8 cellular contexts compared by ENCODE assay signal in genomic region chr3:45690331-45691035, GRCh38. TPM values are rescaled to one million over a fixed set of nuclear protein-coding genes. Genes with fewer than 3 reads are reported as not detected.
DNase-seq lines count a peak whose midpoint lies in the region; ATAC-seq and TF ChIP-seq lines count a peak whose summit lies in the region.

No MANE protein-coding gene starts in this region.

- no peak overlapping the region for H3K27ac ChIP-seq in thymus (ENCODE audit: low read depth)

- intact Hi-C loops in Calu3 (cut with micrococcal nuclease; ENCODE audit: unreplicated experiment), result no loop called here

- peak overlapping the region; percentile 79 for H3K4me3 ChIP-seq in MG63
- peak overlapping the region; percentile 96 for H3K4me3 ChIP-seq in thymus (ENCODE audit: low read length)

- BruUV-seq in Calu3 (replicated peaks; lab: Mats Ljungman, UMichigan), result no TSS peak

- no peaks in the 10 kb centered on the region for H3K9me3 Mint-ChIP-seq in Calu3 (ENCODE audit: low read depth, unreplicated experiment)
- H3K9me3 Mint-ChIP-seq in activated CD8-positive, alpha-beta T cell treated with anti-CD3 and anti-CD28 coated beads, Interleukin-2, amount 10 ng/mL, durations not matched to agents 7 days and 5 days (ENCODE audit: insufficient read depth), result no peaks in the 10 kb centered on the region

- H3K27ac Mint-ChIP-seq in Calu3 (ENCODE audit: unreplicated experiment), result peak overlapping the region; percentile 99
- peak overlapping the region; percentile 90 for H3K27ac Mint-ChIP-seq in activated CD8-positive, alpha-beta T cell treated with anti-CD3 and anti-CD28 coated beads, Interleukin-2, amount 10 ng/mL, durations not matched to agents 7 days and 5 days

- H3K27me3 Mint-ChIP-seq in Calu3 (ENCODE audit: unreplicated experiment), result peaks cover 13% of the 10 kb centered on the region
- peaks cover 3% of the 10 kb centered on the region for H3K27me3 Mint-ChIP-seq in activated CD8-positive, alpha-beta T cell treated with anti-CD3 and anti-CD28 coated beads, Interleukin-2, amount 10 ng/mL, durations not matched to agents 7 days and 5 days (ENCODE audit: low read depth)

- peaks cover 39% of the 10 kb centered on the region for H3K4me1 Mint-ChIP-seq in Calu3 (ENCODE audit: low read depth, unreplicated experiment)
- peaks cover 56% of the 10 kb centered on the region for H3K4me1 Mint-ChIP-seq in activated CD8-positive, alpha-beta T cell treated with anti-CD3 and anti-CD28 coated beads, Interleukin-2, amount 10 ng/mL, durations not matched to agents 7 days and 5 days (ENCODE audit: low read depth)

- H3K4me1 ChIP-seq in thymus (ENCODE audit: control insufficient read depth, insufficient read depth, low read length), result peaks cover 21% of the 10 kb centered on the region

- TF ChIP-seq CTCF in Calu3 (IDR thresholded peaks at IDR 0.05; ENCODE audit: unreplicated experiment), result no peak

- 10% methylated on average over 4 of the region's 4 CpGs for WGBS in thymus

- peak overlapping the region; percentile 68 for H3K4me3 Mint-ChIP-seq in Calu3 (ENCODE audit: low read depth, unreplicated experiment)
- H3K4me3 Mint-ChIP-seq in activated CD8-positive, alpha-beta T cell treated with anti-CD3 and anti-CD28 coated beads, Interleukin-2, amount 10 ng/mL, durations not matched to agents 7 days and 5 days, result peak overlapping the region; percentile 85

- no peak for ATAC-seq in activated CD8-positive, alpha-beta T cell treated with anti-CD3 and anti-CD28 coated beads, Interleukin-2, amount 10 ng/mL, durations not matched to agents 7 days and 5 days
- no peak for ATAC-seq in GM21423 (IDR thresholded peaks at IDR 0.05; ENCODE audit: unreplicated experiment)

- H3K9me3 ChIP-seq in MG63 (no peaks in the 10 kb centered on the region), thymus (ENCODE audit: control insufficient read depth) (no peaks in the 10 kb centered on the region)

- DNase-seq in Calu3 (no peak), MG63 (no peak), iris pigment epithelial cell (ENCODE audit: low read depth) (peak; percentile 22)
- peak; percentile 48 for DNase-seq in activated CD8-positive, alpha-beta T cell treated with anti-CD3 and anti-CD28 coated beads, Interleukin-2, amount 10 ng/mL, durations not matched to agents 7 days and 5 days
- DNase-seq in stimulated activated CD4-positive, alpha-beta T cell treated with anti-CD3 and anti-CD28 coated beads, Interleukin-12 subunit alpha, Interleukin-12 subunit beta, amount 100 ng/mL, for 4 hours, result no peak
- no peak for DNase-seq in central memory CD4-positive, alpha-beta T cell

- H3K27me3 ChIP-seq in MG63 (no peaks in the 10 kb centered on the region), thymus (ENCODE audit: control insufficient read depth, insufficient read depth) (no peaks in the 10 kb centered on the region)

- CTCF ChIA-PET in Calu3 (lab: Charles Lee), result interaction anchor here (0.7 to 0.9 kb wide), 3 partner anchors 34 to 154 kb away, joined by 3 read pairs; no protein-coding TSS in a partner anchor
- CTCF ChIA-PET in activated CD8-positive, alpha-beta T cell treated with anti-CD3 and anti-CD28 coated beads, Interleukin-2, amount 10 ng/mL, durations not matched to agents 7 days and 5 days (lab: Charles Lee), result interaction anchor here (0.7 to 5.8 kb wide), 12 partner anchors 10 to 277 kb away, joined by 3 to 52 read pairs (median 4); no protein-coding TSS in a partner anchor

- peaks cover 8% of the 10 kb centered on the region; the same call in 1 of the 2 replicates for H3K36me3 ChIP-seq in MG63
- H3K36me3 ChIP-seq in thymus (ENCODE audit: control insufficient read depth, insufficient read depth), result no peaks in the 10 kb centered on the region

- H3K36me3 Mint-ChIP-seq in Calu3 (ENCODE audit: insufficient read depth, unreplicated experiment), result peaks cover 49% of the 10 kb centered on the region
- H3K36me3 Mint-ChIP-seq in activated CD8-positive, alpha-beta T cell treated with anti-CD3 and anti-CD28 coated beads, Interleukin-2, amount 10 ng/mL, durations not matched to agents 7 days and 5 days (ENCODE audit: low read depth), result peaks cover 45% of the 10 kb centered on the region

- POLR2A ChIA-PET in activated CD8-positive, alpha-beta T cell treated with anti-CD3 and anti-CD28 coated beads, Interleukin-2, amount 10 ng/mL, durations not matched to agents 7 days and 5 days (lab: Charles Lee), result interaction anchor here (0.9 to 1.6 kb wide), 4 partner anchors 9 to 305 kb away, joined by 3 to 4 read pairs (median 4); partner anchors contain the start of gene FYCO1

RNA-seq across cellular contexts. Expression of gene SACM1L, which starts 1.3 kb away (rescaled TPM):
- total RNA-seq in Calu3 (2022), result 39.5 and 40.5 TPM in 2 replicates
- 7.7 and 50.2 TPM in 2 replicates for total RNA-seq in MG63 (2014; rRNA removed; shearing (Covaris generic); ENCODE audit: low replicate concordance)
- total RNA-seq in activated CD8-positive, alpha-beta T cell treated with anti-CD3 and anti-CD28 coated beads, Interleukin-2, amount 10 ng/mL, durations not matched to agents 7 days and 5 days, result 10 to 100 TPM; 89.8 to 96.4 TPM
- polyA plus RNA-seq in thymus, result 58.3 TPM

Comparison
In these comparisons a context has a peak if more than half of its experiments do, and no peak if none do; other contexts are left out.
1. DNase-seq: peak in activated CD8-positive, alpha-beta T cell treated with anti-CD3 and anti-CD28 coated beads, Interleukin-2, amount 10 ng/mL, durations not matched to agents 7 days and 5 days (single experiment) and iris pigment epithelial cell (single experiment); none in Calu3 (single experiment), MG63 (single experiment), stimulated activated CD4-positive, alpha-beta T cell treated with anti-CD3 and anti-CD28 coated beads, Interleukin-12 subunit alpha, Interleukin-12 subunit beta, amount 100 ng/mL, for 4 hours (single experiment) and central memory CD4-positive, alpha-beta T cell (single experiment).